1 cellular context compared by ENCODE assay signal in the genomic region with DNA sequence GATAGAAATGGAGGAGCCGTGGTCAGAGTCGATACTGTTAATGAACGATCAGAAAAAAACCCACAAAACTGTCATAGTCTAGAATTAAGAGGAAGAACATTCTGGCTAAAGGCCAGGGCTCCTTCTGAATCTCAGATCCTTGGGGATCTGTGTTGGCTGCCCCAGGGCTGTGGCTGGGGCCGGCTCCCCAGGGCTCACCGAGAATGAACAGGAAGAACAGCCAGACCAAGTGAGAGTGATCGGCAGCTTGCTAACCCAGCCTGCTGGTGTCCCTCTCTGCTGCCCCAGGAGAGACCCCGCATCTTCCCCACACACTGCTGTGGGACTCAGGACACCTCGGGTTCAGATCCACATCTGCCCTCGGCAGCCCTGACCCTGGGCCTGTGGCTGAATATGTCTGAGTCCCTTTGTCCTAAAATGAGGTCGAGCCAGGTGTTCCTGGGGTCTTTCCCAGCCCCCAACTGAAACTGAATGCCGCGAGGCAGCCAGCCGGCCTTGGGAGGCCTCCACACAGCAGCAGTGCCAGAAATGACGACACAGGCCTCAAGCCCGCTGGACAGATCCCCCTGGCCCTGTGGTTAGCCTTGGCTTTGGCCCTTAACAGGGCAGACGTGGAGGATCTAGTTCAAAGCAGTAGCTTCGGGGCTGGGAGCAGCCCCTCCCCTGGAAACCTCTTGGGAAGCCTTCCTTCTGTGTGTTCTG.
TF ChIP-seq lines count a peak whose summit lies in the region.

No MANE protein-coding gene starts in this region.

TF ChIP-seq in WTC11, 78 proteins besides CTCF, POLR2A, EP300 and RAD21 (continued from another document):
- TF ChIP-seq SOX15 (CRISPR knock-in tag; IDR thresholded peaks at IDR 0.05) (no peak), NFYB (CRISPR knock-in tag; conservative IDR thresholded peaks at IDR 0.05; ENCODE audit: low read depth) (no peak), GABPB1 (CRISPR knock-in tag; IDR thresholded peaks at IDR 0.05) (no peak), JAZF1 (CRISPR knock-in tag; IDR thresholded peaks at IDR 0.05) (no peak), EMX1 (CRISPR knock-in tag; IDR thresholded peaks at IDR 0.05) (no peak)
- TF ChIP-seq, protein P1, sequence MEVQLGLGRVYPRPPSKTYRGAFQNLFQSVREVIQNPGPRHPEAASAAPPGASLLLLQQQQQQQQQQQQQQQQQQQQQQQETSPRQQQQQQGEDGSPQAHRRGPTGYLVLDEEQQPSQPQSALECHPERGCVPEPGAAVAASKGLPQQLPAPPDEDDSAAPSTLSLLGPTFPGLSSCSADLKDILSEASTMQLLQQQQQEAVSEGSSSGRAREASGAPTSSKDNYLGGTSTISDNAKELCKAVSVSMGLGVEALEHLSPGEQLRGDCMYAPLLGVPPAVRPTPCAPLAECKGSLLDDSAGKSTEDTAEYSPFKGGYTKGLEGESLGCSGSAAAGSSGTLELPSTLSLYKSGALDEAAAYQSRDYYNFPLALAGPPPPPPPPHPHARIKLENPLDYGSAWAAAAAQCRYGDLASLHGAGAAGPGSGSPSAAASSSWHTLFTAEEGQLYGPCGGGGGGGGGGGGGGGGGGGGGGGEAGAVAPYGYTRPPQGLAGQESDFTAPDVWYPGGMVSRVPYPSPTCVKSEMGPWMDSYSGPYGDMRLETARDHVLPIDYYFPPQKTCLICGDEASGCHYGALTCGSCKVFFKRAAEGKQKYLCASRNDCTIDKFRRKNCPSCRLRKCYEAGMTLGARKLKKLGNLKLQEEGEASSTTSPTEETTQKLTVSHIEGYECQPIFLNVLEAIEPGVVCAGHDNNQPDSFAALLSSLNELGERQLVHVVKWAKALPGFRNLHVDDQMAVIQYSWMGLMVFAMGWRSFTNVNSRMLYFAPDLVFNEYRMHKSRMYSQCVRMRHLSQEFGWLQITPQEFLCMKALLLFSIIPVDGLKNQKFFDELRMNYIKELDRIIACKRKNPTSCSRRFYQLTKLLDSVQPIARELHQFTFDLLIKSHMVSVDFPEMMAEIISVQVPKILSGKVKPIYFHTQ (CRISPR knock-in tag; IDR thresholded peaks at IDR 0.05): no peak
- TF ChIP-seq, protein P2, sequence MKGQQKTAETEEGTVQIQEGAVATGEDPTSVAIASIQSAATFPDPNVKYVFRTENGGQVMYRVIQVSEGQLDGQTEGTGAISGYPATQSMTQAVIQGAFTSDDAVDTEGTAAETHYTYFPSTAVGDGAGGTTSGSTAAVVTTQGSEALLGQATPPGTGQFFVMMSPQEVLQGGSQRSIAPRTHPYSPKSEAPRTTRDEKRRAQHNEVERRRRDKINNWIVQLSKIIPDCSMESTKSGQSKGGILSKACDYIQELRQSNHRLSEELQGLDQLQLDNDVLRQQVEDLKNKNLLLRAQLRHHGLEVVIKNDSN (CRISPR knock-in tag; IDR thresholded peaks at IDR 0.05): no peak
- TF ChIP-seq, protein P3, sequence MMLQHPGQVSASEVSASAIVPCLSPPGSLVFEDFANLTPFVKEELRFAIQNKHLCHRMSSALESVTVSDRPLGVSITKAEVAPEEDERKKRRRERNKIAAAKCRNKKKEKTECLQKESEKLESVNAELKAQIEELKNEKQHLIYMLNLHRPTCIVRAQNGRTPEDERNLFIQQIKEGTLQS (CRISPR knock-in tag; conservative IDR thresholded peaks at IDR 0.05): no peak
